1 cellular context compared by ENCODE assay signal in the genomic region with DNA sequence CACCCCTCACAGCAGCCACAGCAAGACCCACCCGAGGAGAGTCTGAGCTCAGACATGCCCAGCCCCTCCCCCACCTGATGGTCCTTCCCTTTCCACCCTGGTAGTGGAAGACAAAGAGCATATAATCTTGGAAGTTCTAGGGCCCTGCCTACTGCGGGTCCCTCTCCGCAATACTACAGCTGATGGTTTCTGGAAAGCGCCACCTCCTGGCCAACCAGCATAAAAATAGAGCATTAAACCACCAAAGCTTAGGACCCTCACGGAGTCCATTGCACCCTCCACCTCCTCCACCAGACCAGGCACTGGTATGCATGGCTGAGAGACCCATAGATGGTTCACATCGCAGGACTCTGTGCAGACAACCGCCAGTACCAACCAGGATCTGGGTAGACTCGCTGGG.
TF ChIP-seq lines count a peak whose summit lies in the region.

No MANE protein-coding gene starts in this region.

TF ChIP-seq in IMR-90, 13 proteins besides CTCF, POLR2A, EP300 and RAD21 (continued from another document):
- TF ChIP-seq, protein P1, sequence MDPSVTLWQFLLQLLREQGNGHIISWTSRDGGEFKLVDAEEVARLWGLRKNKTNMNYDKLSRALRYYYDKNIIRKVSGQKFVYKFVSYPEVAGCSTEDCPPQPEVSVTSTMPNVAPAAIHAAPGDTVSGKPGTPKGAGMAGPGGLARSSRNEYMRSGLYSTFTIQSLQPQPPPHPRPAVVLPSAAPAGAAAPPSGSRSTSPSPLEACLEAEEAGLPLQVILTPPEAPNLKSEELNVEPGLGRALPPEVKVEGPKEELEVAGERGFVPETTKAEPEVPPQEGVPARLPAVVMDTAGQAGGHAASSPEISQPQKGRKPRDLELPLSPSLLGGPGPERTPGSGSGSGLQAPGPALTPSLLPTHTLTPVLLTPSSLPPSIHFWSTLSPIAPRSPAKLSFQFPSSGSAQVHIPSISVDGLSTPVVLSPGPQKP (IDR thresholded peaks at IDR 0.05; ENCODE audit: borderline replicate concordance, low read depth, low read length), result no peak
- TF ChIP-seq MAFK (IDR thresholded peaks at IDR 0.05; ENCODE audit: low read depth, low read length) (no peak), RCOR1 (IDR thresholded peaks at IDR 0.05; ENCODE audit: insufficient replicate concordance, low read length) (no peak), SMC3 (IDR thresholded peaks at IDR 0.05; ENCODE audit: low read depth, low read length) (no peak), BHLHE40 (IDR thresholded peaks at IDR 0.05; ENCODE audit: low read depth, low read length) (no peak), RFX5 (IDR thresholded peaks at IDR 0.05; ENCODE audit: low read depth, low read length) (no peak), CHD1 (IDR thresholded peaks at IDR 0.05; ENCODE audit: low read depth, low read length) (no peak), MXI1 (IDR thresholded peaks at IDR 0.05; ENCODE audit: borderline replicate concordance, low read depth, low read length) (no peak), CEBPB (IDR thresholded peaks at IDR 0.05; ENCODE audit: low read depth, low read length) (no peak), MAZ (IDR thresholded peaks at IDR 0.05; ENCODE audit: borderline replicate concordance, low read depth, low read length) (no peak), NFE2L2 (IDR thresholded peaks at IDR 0.05; ENCODE audit: low read depth, low read length) (no peak)
